Comparison of ENCODE assay signal across 8 cellular contexts in genomic region chr7:100632951-100633717, GRCh38. TPM values are rescaled to one million over a fixed set of nuclear protein-coding genes. Genes with fewer than 3 reads are reported as not detected.
DNase-seq lines count a peak whose midpoint lies in the region; ATAC-seq lines count a peak whose summit lies in the region.

No MANE protein-coding gene starts in this region.

- H3K27me3 Mint-ChIP-seq in activated CD4-positive, alpha-beta T cell treated with anti-CD3 and anti-CD28 coated beads, Interleukin-2, amount 10 ng/mL, durations not matched to agents 24 days and 14 days, result no peaks in the 10 kb centered on the region

- H3K4me3 Mint-ChIP-seq in activated CD4-positive, alpha-beta T cell treated with anti-CD3 and anti-CD28 coated beads, Interleukin-2, amount 10 ng/mL, durations not matched to agents 24 days and 14 days, result peak overlapping the region; percentile 92

- H3K4me3 ChIP-seq in ACC112 (ENCODE audit: low read depth, low read length), result peak overlapping the region; percentile 97
- H3K4me3 ChIP-seq in muscle layer of colon (ENCODE audit: low read depth in 1 of 2, low read length in 2 of 2), result peak overlapping the region; percentile 41 to 42
- peak overlapping the region in 4 of 5 donors; percentile 39 to 64 (median 50) for H3K4me3 ChIP-seq in subcutaneous abdominal adipose tissue (ENCODE audit: low read depth in 1 of 5, low read length in 5 of 5)

- H3K4me1 Mint-ChIP-seq in activated CD4-positive, alpha-beta T cell treated with anti-CD3 and anti-CD28 coated beads, Interleukin-2, amount 10 ng/mL, durations not matched to agents 24 days and 14 days, result peaks cover 32% of the 10 kb centered on the region

- intact Hi-C loops in activated CD4-positive, alpha-beta T cell treated with anti-CD3 and anti-CD28 coated beads, Interleukin-2, amount 10 ng/mL, durations not matched to agents 24 days and 14 days (cut with micrococcal nuclease), result loop anchor here (1.0 to 5.0 kb wide), 3 partner anchors 46 to 219 kb away; partner anchors contain the start of genes FBXO24, LRCH4 and SLC12A9

- H3K27me3 ChIP-seq in ACC112 (ENCODE audit: insufficient read depth, low read length), result no peaks in the 10 kb centered on the region
- H3K27me3 ChIP-seq in muscle layer of colon (ENCODE audit: control insufficient read depth in 1 of 2, insufficient read depth in 2 of 2, low read length in 2 of 2), result peaks cover 6 to 33% of the 10 kb centered on the region in 2 donors
- peaks cover 6 to 21% (median 11%) of the 10 kb centered on the region in 5 donors for H3K27me3 ChIP-seq in subcutaneous abdominal adipose tissue (ENCODE audit: control insufficient read depth in 5 of 5, insufficient read depth in 4 of 5, low read length in 5 of 5)

- peak overlapping the region; percentile 98 for H3K27ac Mint-ChIP-seq in activated CD4-positive, alpha-beta T cell treated with anti-CD3 and anti-CD28 coated beads, Interleukin-2, amount 10 ng/mL, durations not matched to agents 24 days and 14 days

- H3K79me2 ChIP-seq in ACC112 (ENCODE audit: control insufficient read depth, insufficient read depth, low read length, unreplicated experiment), result no peaks in the 10 kb centered on the region

- no peaks in the 10 kb centered on the region for H3K9me3 ChIP-seq in muscle layer of colon (ENCODE audit: low read length)
- no peaks in the 10 kb centered on the region for H3K9me3 ChIP-seq in subcutaneous abdominal adipose tissue (ENCODE audit: control insufficient read depth in 5 of 5, low read length in 5 of 5)

- H3K9me3 Mint-ChIP-seq in activated CD4-positive, alpha-beta T cell treated with anti-CD3 and anti-CD28 coated beads, Interleukin-2, amount 10 ng/mL, durations not matched to agents 24 days and 14 days, result no peaks in the 10 kb centered on the region

- H3K9ac ChIP-seq in muscle layer of colon (ENCODE audit: low read length) (no peak overlapping the region), subcutaneous abdominal adipose tissue (ENCODE audit: low read length in 5 of 5) (peak overlapping the region in 2 of 5 donors; percentile 56 to 68)

- H3K27ac ChIP-seq in ACC112 (ENCODE audit: low read depth, low read length), result peak overlapping the region; percentile 16; the same call in 1 of the 2 replicates
- H3K27ac ChIP-seq in muscle layer of colon (ENCODE audit: low read depth, low read length), result no peak overlapping the region
- no peak overlapping the region for H3K27ac ChIP-seq in subcutaneous abdominal adipose tissue (ENCODE audit: low read depth, low read length)

- peak; percentile 62 for ATAC-seq in GM18502 (IDR thresholded peaks at IDR 0.05; ENCODE audit: poor library complexity, unreplicated experiment)

- H2AFZ ChIP-seq in ACC112 (ENCODE audit: low read length, unreplicated experiment), result peak overlapping the region; percentile 94

- no peaks in the 10 kb centered on the region for H3K4me1 ChIP-seq in ACC112 (ENCODE audit: control insufficient read depth, insufficient read depth, low read length, unreplicated experiment)
- H3K4me1 ChIP-seq in muscle layer of colon (ENCODE audit: insufficient read depth, low read length), result peaks cover 12% of the 10 kb centered on the region
- H3K4me1 ChIP-seq in subcutaneous abdominal adipose tissue (ENCODE audit: control insufficient read depth in 5 of 5, insufficient read depth in 5 of 5, low read length in 5 of 5), result peaks cover 0 to 12% (median 8%) of the 10 kb centered on the region in 5 donors

- H3K36me3 ChIP-seq in ACC112 (ENCODE audit: insufficient read depth, low read length) (no peaks in the 10 kb centered on the region), muscle layer of colon (ENCODE audit: insufficient read depth, low read length) (no peaks in the 10 kb centered on the region), subcutaneous abdominal adipose tissue (ENCODE audit: control insufficient read depth in 5 of 5, insufficient read depth in 5 of 5, low read length in 5 of 5) (no peaks in the 10 kb centered on the region)

- H3K36me3 Mint-ChIP-seq in activated CD4-positive, alpha-beta T cell treated with anti-CD3 and anti-CD28 coated beads, Interleukin-2, amount 10 ng/mL, durations not matched to agents 24 days and 14 days (ENCODE audit: low read depth), result peaks cover 16% of the 10 kb centered on the region

- DNase-seq in MV-4-11 (lab: John Stamatoyannopoulos, UW), result peak; percentile 60
- DNase-seq in activated CD4-positive, alpha-beta T cell treated with anti-CD3 and anti-CD28 coated beads, Interleukin-2, amount 10 ng/mL, durations not matched to agents 24 days and 14 days, result peak; percentile 90
- DNase-seq in effector CD8-positive, alpha-beta T cell (lab: John Stamatoyannopoulos, UW), result peak; percentile 31
- DNase-seq in mesenteric fat pad (ENCODE audit: low spot score), result no peak

RNA-seq across cellular contexts. Expression of gene TFR2, which starts 8.2 kb away (rescaled TPM):
- 20.7 and 21.2 TPM in 2 replicates for total RNA-seq in activated CD4-positive, alpha-beta T cell treated with anti-CD3 and anti-CD28 coated beads, Interleukin-2, amount 10 ng/mL, durations not matched to agents 24 days and 14 days
- total RNA-seq in mesenteric fat pad, result 0.29 TPM

RNA-seq across cellular contexts. Expression of gene MOSPD3, which starts 20.8 kb away (rescaled TPM):
- 11.3 and 12.1 TPM in 2 replicates for total RNA-seq in activated CD4-positive, alpha-beta T cell treated with anti-CD3 and anti-CD28 coated beads, Interleukin-2, amount 10 ng/mL, durations not matched to agents 24 days and 14 days
- 12.9 TPM for total RNA-seq in mesenteric fat pad

RNA-seq across cellular contexts. Expression of gene ACTL6B, which starts 23.1 kb away (rescaled TPM):
- not detected in 2 replicates for total RNA-seq in activated CD4-positive, alpha-beta T cell treated with anti-CD3 and anti-CD28 coated beads, Interleukin-2, amount 10 ng/mL, durations not matched to agents 24 days and 14 days
- not detected for total RNA-seq in mesenteric fat pad

RNA-seq across cellular contexts. Expression of gene PCOLCE, which starts 31.0 kb away (rescaled TPM):
- 4.8 and 5.0 TPM in 2 replicates for total RNA-seq in activated CD4-positive, alpha-beta T cell treated with anti-CD3 and anti-CD28 coated beads, Interleukin-2, amount 10 ng/mL, durations not matched to agents 24 days and 14 days
- 66.4 TPM for total RNA-seq in mesenteric fat pad

RNA-seq across cellular contexts. Expression of gene GNB2, which starts 40.4 kb away (rescaled TPM):
- 205 and 211 TPM in 2 replicates for total RNA-seq in activated CD4-positive, alpha-beta T cell treated with anti-CD3 and anti-CD28 coated beads, Interleukin-2, amount 10 ng/mL, durations not matched to agents 24 days and 14 days
- 243 TPM for total RNA-seq in mesenteric fat pad

Comparison
In these comparisons a context has a peak if more than half of its experiments do, and no peak if none do; other contexts are left out.
1. H3K4me3 ChIP-seq: peak in every context shown above with its lines; median percentile 97 in ACC112; 50 in subcutaneous abdominal adipose tissue; 42 in muscle layer of colon.
2. RNA of gene TFR2, which starts 8.2 kb away (total RNA-seq): 20.7 to 21.2 TPM in activated CD4-positive, alpha-beta T cell treated with anti-CD3 and anti-CD28 coated beads, Interleukin-2, amount 10 ng/mL, durations not matched to agents 24 days and 14 days; 0.29 TPM in mesenteric fat pad (single experiment); every median in the first group is over 10 times any median in the second.